ENCODE assay signal across 25 cellular contexts in genomic region chr16:31284926-31285325, GRCh38. TPM values are rescaled to one million over a fixed set of nuclear protein-coding genes. Genes with fewer than 3 reads are reported as not detected.
"Had no signal": no experiment of that assay in that cellular context is flagged by ENCODE, and none has a peak within 500 bp of the region (broad histone marks: within the 10 kb centered on the region; RNA-seq: fewer than 3 reads in every experiment).

No MANE protein-coding gene starts in this region.

- DNase-seq: Kasumi-1, NCI-H1092, NCI-H1105 treated with DMSO at 0.1 percent for 48 hours, NCI-H1417 treated with DMSO at 0.1 percent for 48 hours, NCI-H146, NCI-H1694 treated with DMSO at 0.1 percent for 48 hours, NCI-H1930, NCI-H2081, NCI-H2107, NCI-H226, NCI-H446, NCI-H510A, NCI-H524 treated with DMSO at 0.1 percent for 48 hours, NCI-H69, NCI-H774, PC-3, SHP77 treated with DMSO at 0.1 percent for 48 hours, SJCRH30 had no signal

- H3K36me3 ChIP-seq: SJCRH30 had no signal

- H3K4me3 ChIP-seq: K562, SJCRH30 had no signal

- H3K9me3 Mint-ChIP-seq: IgD-negative memory B cell had no signal

- H3K4me2 ChIP-seq: KMS-11 had no signal

- ATAC-seq: K562, Panc1, PC-3, SK-N-SH treated with all-trans-retinoic acid at 6 μM for 48 hours had no signal

- H3K27ac Mint-ChIP-seq: IgD-negative memory B cell had no signal

- H3K9ac ChIP-seq: KMS-11 had no signal

- H3K27me3 ChIP-seq: SJCRH30 had no signal

- H3K9me3 ChIP-seq: SJCRH30 had no signal

- H3K27me3 Mint-ChIP-seq: IgD-negative memory B cell had no signal

- H3K4me1 ChIP-seq: SJCRH30 had no signal

- H3K27ac ChIP-seq: KMS-11, RWPE1, SJCRH30 had no signal

RNA-seq across cellular contexts. Expression of gene ITGAM, which starts 25.2 kb away (rescaled TPM):
- total RNA-seq: MCF 10A, PC-3, SJCRH30 had no signal
